Comparison of ENCODE assay signal across 8 cellular contexts in genomic region chr7:2785071-2785500, GRCh38. TPM values are rescaled to one million over a fixed set of nuclear protein-coding genes. Genes with fewer than 3 reads are reported as not detected.
A peak's percentile ranks its signal among the peaks of the same experiment; 100 is the strongest.
DNase-seq lines count a peak whose midpoint lies in the region; ATAC-seq and TF ChIP-seq lines count a peak whose summit lies in the region.

No MANE protein-coding gene starts in this region.

- H3K36me3 Mint-ChIP-seq in WTC11 = peaks cover 53% of the 10 kb centered on the region

- no peaks in the 10 kb centered on the region for H3K27me3 ChIP-seq in mesendoderm (ENCODE audit: insufficient read depth, low read length, poor library complexity)

- no peak overlapping the region for H3K4me3 ChIP-seq in mesendoderm (ENCODE audit: low read length)

- H3K36me3 ChIP-seq in mesendoderm (ENCODE audit: control insufficient read depth, insufficient read depth, low read length) = peaks cover 2% of the 10 kb centered on the region

- no peak overlapping the region for H3K4me3 Mint-ChIP-seq in WTC11

- H3K9me3 Mint-ChIP-seq in WTC11 = peaks cover 6% of the 10 kb centered on the region; the same call in 1 of the 2 replicates

- no peak overlapping the region for H4K5ac ChIP-seq in mesendoderm (ENCODE audit: low read length)

- CTCF ChIA-PET in WTC11 (lab: Charles Lee) = interaction anchor here (1.0 to 1.3 kb wide), 2 partner anchors 75 to 79 kb away, joined by 3 to 4 read pairs; no protein-coding TSS in a partner anchor

- no peak overlapping the region for H2BK5ac ChIP-seq in mesendoderm (ENCODE audit: low read length)

- peaks cover 16% of the 10 kb centered on the region for H3K79me1 ChIP-seq in mesendoderm (ENCODE audit: low read length)

- DNase-seq in GM13977 (ENCODE audit: low spot score) = peak; percentile 75
- DNase-seq in WTC11 (ENCODE audit: low spot score) = no peak
- DNase-seq in mesendoderm = peak; percentile 45
- no peak for DNase-seq in NCI-H1417 treated with DMSO at 0.1 percent for 48 hours (lab: John Stamatoyannopoulos, UW)
- no peak for DNase-seq in mesenteric fat pad (ENCODE audit: low spot score)
- no peak for DNase-seq in amniotic stem cell (lab: John Stamatoyannopoulos, UW)
- DNase-seq in activated naive CD4-positive, alpha-beta T cell (lab: John Stamatoyannopoulos, UW) = no peak

- no peak overlapping the region for H3K4ac ChIP-seq in mesendoderm (ENCODE audit: low read depth, low read length)

- no peak overlapping the region for H3K23ac ChIP-seq in mesendoderm (ENCODE audit: low read length)

- no peak overlapping the region for H3K18ac ChIP-seq in mesendoderm (ENCODE audit: low read length)

- no peak overlapping the region for H2AK5ac ChIP-seq in mesendoderm (ENCODE audit: low read length)

- no peak overlapping the region for H3K9ac ChIP-seq in mesendoderm (ENCODE audit: low read length)

- TF ChIP-seq CTCF in GM13977 (IDR thresholded peaks at IDR 0.05; ENCODE audit: extremely low read depth, insufficient read depth, missing control alignments) (no peak), WTC11 (IDR thresholded peaks at IDR 0.05) (no peak)

- no peak overlapping the region for H3K27ac ChIP-seq in mesendoderm (ENCODE audit: low read depth, low read length)

- no peaks in the 10 kb centered on the region for H3K4me1 ChIP-seq in mesendoderm (ENCODE audit: control insufficient read depth, low read depth, low read length)

- in situ Hi-C loops in GM13977 (cut with MboI; ENCODE audit: low pct_unique_long_range_greater_than_20kb, low sequenced_read_pairs, unreplicated experiment) = no loop called here

- no CpG with 5 or more reads among the region's 6 CpGs for WGBS in mesendoderm (ENCODE audit: extremely low coverage, insufficient coverage, low lambda C conversion rate)

- H3K4me1 Mint-ChIP-seq in WTC11 = peaks cover 29% of the 10 kb centered on the region

- ATAC-seq in HG02884 (IDR thresholded peaks at IDR 0.05; ENCODE audit: unreplicated experiment) (peak; percentile 89), WTC11 (no peak)

- POLR2A ChIA-PET in WTC11 (lab: Charles Lee) = no interaction called here

- no peaks in the 10 kb centered on the region for H3K27me3 Mint-ChIP-seq in WTC11 (ENCODE audit: low read depth)

- H2BK120ac ChIP-seq in mesendoderm (ENCODE audit: low read depth, low read length) = no peak overlapping the region

- H3K56ac ChIP-seq in mesendoderm (ENCODE audit: low read length) = no peak overlapping the region

- H3K27ac Mint-ChIP-seq in WTC11 = peak overlapping the region; percentile 79

- no peak overlapping the region for H4K8ac ChIP-seq in mesendoderm (ENCODE audit: low read depth, low read length)

- no peak overlapping the region for H3K4me2 ChIP-seq in mesendoderm (ENCODE audit: low read length)

- no peak overlapping the region for H2BK15ac ChIP-seq in mesendoderm (replicated peaks; ENCODE audit: low read depth)

- H3K79me2 ChIP-seq in mesendoderm (ENCODE audit: control insufficient read depth, insufficient read depth, low read length) = peaks cover 1% of the 10 kb centered on the region

TF ChIP-seq in WTC11, 78 proteins besides CTCF, POLR2A, EP300 and RAD21:
- no peak for TF ChIP-seq IRF2 (CRISPR knock-in tag; IDR thresholded peaks at IDR 0.05; ENCODE audit: borderline replicate concordance, low read depth)
- no peak for TF ChIP-seq NR1H2 (CRISPR knock-in tag; IDR thresholded peaks at IDR 0.05)
- no peak for TF ChIP-seq ZNF138 (CRISPR knock-in tag; conservative IDR thresholded peaks at IDR 0.05)
- TF ChIP-seq TEAD4 (CRISPR knock-in tag; IDR thresholded peaks at IDR 0.05) = no peak
- no peak for TF ChIP-seq NFATC4 (CRISPR knock-in tag; IDR thresholded peaks at IDR 0.05)
- no peak for TF ChIP-seq HMGXB4 (CRISPR knock-in tag; IDR thresholded peaks at IDR 0.05)
- no peak for TF ChIP-seq E2F5 (CRISPR knock-in tag; IDR thresholded peaks at IDR 0.05)
- TF ChIP-seq SP1 (CRISPR knock-in tag; conservative IDR thresholded peaks at IDR 0.05) = no peak
- TF ChIP-seq MLX (CRISPR knock-in tag; IDR thresholded peaks at IDR 0.05) = no peak
- TF ChIP-seq CBFB (CRISPR knock-in tag; IDR thresholded peaks at IDR 0.05; ENCODE audit: low read depth) = no peak
- TF ChIP-seq ZSCAN18 (CRISPR knock-in tag; IDR thresholded peaks at IDR 0.05) = no peak
- no peak for TF ChIP-seq FOXJ3 (CRISPR knock-in tag; IDR thresholded peaks at IDR 0.05; ENCODE audit: borderline replicate concordance)
- no peak for TF ChIP-seq SMAD4 (CRISPR knock-in tag; IDR thresholded peaks at IDR 0.05)
- TF ChIP-seq MXD4 (CRISPR knock-in tag; IDR thresholded peaks at IDR 0.05; ENCODE audit: borderline replicate concordance) = no peak
- TF ChIP-seq ATF2 (CRISPR knock-in tag; IDR thresholded peaks at IDR 0.05; ENCODE audit: borderline replicate concordance, low read depth) = no peak
- TF ChIP-seq PRRX2 (CRISPR knock-in tag; IDR thresholded peaks at IDR 0.05) = no peak
- TF ChIP-seq NR2C2 (CRISPR knock-in tag; IDR thresholded peaks at IDR 0.05) = no peak
- no peak for TF ChIP-seq STAT6 (CRISPR knock-in tag; conservative IDR thresholded peaks at IDR 0.05; ENCODE audit: low read depth)

RNA-seq across cellular contexts. Expression of gene GNA12, which starts 59.0 kb away (rescaled TPM):
- 89.2 to 99.6 TPM (median 90.3 TPM) in 3 replicates for total RNA-seq in WTC11 (2021)
- polyA plus RNA-seq in mesendoderm (2013, experiment 1 of 2) = 46.1 TPM
- polyA plus RNA-seq in mesendoderm (2013, experiment 2 of 2) = 47.4 TPM
- total RNA-seq in mesenteric fat pad = 70.1 TPM

Comparison
In these comparisons a context has a peak if more than half of its experiments do, and no peak if none do; other contexts are left out.
1. DNase-seq: peak in GM13977 (single experiment) and mesendoderm (single experiment); none in WTC11 (single experiment), NCI-H1417 treated with DMSO at 0.1 percent for 48 hours (single experiment), mesenteric fat pad (single experiment), amniotic stem cell (single experiment) and activated naive CD4-positive, alpha-beta T cell (0 of 4).